In genomic region chr19:1665565-1666047, GRCh38 we compare ENCODE assay signal across 1 cellular context.
TF ChIP-seq lines count a peak whose summit lies in the region.

No MANE protein-coding gene starts in this region.

TF ChIP-seq in GM23338, 12 proteins besides CTCF, POLR2A, EP300 and RAD21:
- no peak for TF ChIP-seq REST (IDR thresholded peaks at IDR 0.05; ENCODE audit: unreplicated experiment)
- no peak for TF ChIP-seq STAT1 (IDR thresholded peaks at IDR 0.05; ENCODE audit: unreplicated experiment)
- TF ChIP-seq ZNF114 (CRISPR knock-in tag; IDR thresholded peaks at IDR 0.05) = no peak
- no peak for TF ChIP-seq NANOG (IDR thresholded peaks at IDR 0.05; ENCODE audit: borderline replicate concordance)
- TF ChIP-seq JUNB (IDR thresholded peaks at IDR 0.05; ENCODE audit: unreplicated experiment) = no peak
